Comparison of ENCODE assay signal across 11 cellular contexts in genomic region chr2:9235388-9236344, GRCh38. TPM values are rescaled to one million over a fixed set of nuclear protein-coding genes. Genes with fewer than 3 reads are reported as not detected.
DNase-seq lines count a peak whose midpoint lies in the region; ATAC-seq and TF ChIP-seq lines count a peak whose summit lies in the region.
"Had no signal": no experiment of that assay in that cellular context is flagged by ENCODE, and none has a peak within 500 bp of the region (broad histone marks: within the 10 kb centered on the region; RNA-seq: fewer than 3 reads in every experiment).

No MANE protein-coding gene starts in this region.

- DNase-seq in HT-29 (ENCODE audit: low spot score): peak; percentile 39
- DNase-seq in brain microvascular endothelial cell: no peak
- peak; percentile 88 for DNase-seq in kidney glomerular epithelial cell (lab: John Stamatoyannopoulos, UW)
- DNase-seq in T-helper 2 cell: no peak
- DNase-seq in effector CD8-positive, alpha-beta T cell (lab: John Stamatoyannopoulos, UW): no peak
- DNase-seq in NCI-H1092 treated with DMSO at 0.1 percent for 48 hours (lab: John Stamatoyannopoulos, UW): no peak
- DNase-seq: activated B cell treated with CpG ODN at 0.5 μM for 24 hours; naive thymus-derived CD8-positive, alpha-beta T cell; NCI-H187 treated with DMSO at 0.1 percent for 48 hours had no signal

- H3K36me3 ChIP-seq in brain microvascular endothelial cell (replicated peaks) (no peaks in the 10 kb centered on the region), stomach smooth muscle (ENCODE audit: control insufficient read depth in 2 of 2, insufficient read depth in 2 of 2, low read length in 2 of 2) (no peaks in the 10 kb centered on the region)

- H3K27me3 ChIP-seq in brain microvascular endothelial cell (replicated peaks): no peaks in the 10 kb centered on the region
- H3K27me3 ChIP-seq in stomach smooth muscle (ENCODE audit: control insufficient read depth in 1 of 2, insufficient read depth in 2 of 2, low read length in 2 of 2): no peaks in the 10 kb centered on the region

- H3K9me3 ChIP-seq in stomach smooth muscle (ENCODE audit: control insufficient read depth in 2 of 2, low read length in 2 of 2): no peaks in the 10 kb centered on the region

- H3K4me3 ChIP-seq in brain microvascular endothelial cell (ENCODE audit: low read depth, low read length): no peak overlapping the region
- peak overlapping the region in 1 of 2 donors; percentile 35 for H3K4me3 ChIP-seq in stomach smooth muscle (ENCODE audit: low read length in 2 of 2)

- in situ Hi-C loops in brain microvascular endothelial cell (cut with HindIII; ENCODE audit: low pct_ligation_motif_present, low sequenced_read_pairs): no loop called here

- peaks cover 61% of the 10 kb centered on the region for H3K4me1 ChIP-seq in stomach smooth muscle (ENCODE audit: control insufficient read depth, insufficient read depth, low read length)

- no peak for TF ChIP-seq CTCF in brain microvascular endothelial cell (IDR thresholded peaks at IDR 0.05; ENCODE audit: low read depth, low read length, missing control alignments)

- H3K9ac ChIP-seq in stomach smooth muscle (ENCODE audit: low read length in 2 of 2): no peak overlapping the region

- peak overlapping the region; percentile 95 for H3K27ac ChIP-seq in brain microvascular endothelial cell
- H3K27ac ChIP-seq in stomach smooth muscle (ENCODE audit: low read length): peak overlapping the region; percentile 37

- no peak for ATAC-seq in HG03045 (IDR thresholded peaks at IDR 0.05; ENCODE audit: unreplicated experiment)
- ATAC-seq: naive thymus-derived CD8-positive, alpha-beta T cell had no signal

RNA-seq across cellular contexts. Expression of gene ASAP2, which starts 29.1 kb away (rescaled TPM):
- total RNA-seq in HT-29 (2014; rRNA removed; shearing (Covaris generic)): 27.0 and 34.8 TPM in 2 replicates
- total RNA-seq: activated B cell treated with CpG ODN at 0.5 μM for 24 hours; naive thymus-derived CD8-positive, alpha-beta T cell had no signal

Comparison
In these comparisons a context has a peak if more than half of its experiments do, and no peak if none do; other contexts are left out.
1. DNase-seq: peak in HT-29 (single experiment) and kidney glomerular epithelial cell (single experiment); none in brain microvascular endothelial cell (single experiment), T-helper 2 cell (0 of 5), effector CD8-positive, alpha-beta T cell (single experiment) and NCI-H1092 treated with DMSO at 0.1 percent for 48 hours (single experiment).